Comparison of ENCODE assay signal across 16 cellular contexts in the genomic region with DNA sequence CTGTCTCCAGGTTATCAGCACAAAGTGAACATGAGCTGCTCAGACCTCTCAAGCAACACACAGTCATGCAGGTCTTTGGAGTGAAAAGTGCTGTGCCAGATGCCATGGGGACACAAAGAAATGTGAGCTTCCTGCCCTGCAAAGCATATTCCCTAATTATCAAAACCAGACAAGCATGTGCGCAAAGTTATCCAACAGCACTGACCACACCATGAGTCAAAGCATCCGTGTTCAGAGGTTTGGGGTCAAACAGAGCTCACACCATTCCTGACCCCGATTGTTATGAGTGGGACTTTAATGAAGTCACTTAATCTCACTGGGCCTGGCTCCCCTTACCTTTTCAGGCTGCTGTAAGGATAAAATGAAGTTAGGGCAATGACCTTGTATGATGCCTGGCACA.
DNase-seq lines count a peak whose midpoint lies in the region; ATAC-seq and TF ChIP-seq lines count a peak whose summit lies in the region.
"Had no signal": no experiment of that assay in that cellular context is flagged by ENCODE, and none has a peak within 500 bp of the region (broad histone marks: within the 10 kb centered on the region; RNA-seq: fewer than 3 reads in every experiment).

No MANE protein-coding gene starts in this region.

- H3K9ac ChIP-seq in SK-N-SH: peak overlapping the region; percentile 59; the same call in 1 of the 2 replicates
- H3K9ac ChIP-seq in skeletal muscle satellite cell (ENCODE audit: low read depth, low read length): no peak overlapping the region

- H3K4me1 ChIP-seq in SK-N-SH (ENCODE audit: control insufficient read depth in 1 of 2, insufficient read depth in 2 of 2, low read depth in 1 of 2, low read length in 1 of 2) (peaks cover 33 to 37% of the 10 kb centered on the region in 2 experiments), skeletal muscle satellite cell (ENCODE audit: control insufficient read depth, insufficient read depth, low read length) (peaks cover 44% of the 10 kb centered on the region), left lung (no peaks in the 10 kb centered on the region)

- no peak for TF ChIP-seq RAD21 in SK-N-SH (IDR thresholded peaks at IDR 0.05; ENCODE audit: low read length)

- TF ChIP-seq CTCF in SK-N-SH (IDR thresholded peaks at IDR 0.05): no peak
- no peak for TF ChIP-seq CTCF in left lung (IDR thresholded peaks at IDR 0.05)
- no peak for TF ChIP-seq CTCF in GM10266 (IDR thresholded peaks at IDR 0.05; ENCODE audit: control insufficient read depth, insufficient read depth, low read depth, missing control alignments)

- intact Hi-C loops in left lung (cut with DNase I): no loop called here

- WGBS in SK-N-SH (ENCODE audit: low lambda C conversion rate): 27% methylated on average over 3 of the region's 3 CpGs

- no peaks in the 10 kb centered on the region for H4K20me1 ChIP-seq in SK-N-SH (ENCODE audit: insufficient read depth)

- H3K36me3 ChIP-seq in SK-N-SH (replicated peaks in 1 of 2; ENCODE audit: control insufficient read depth in 1 of 2, insufficient read depth in 2 of 2, low read length in 1 of 2) (peaks cover 0 to 17% of the 10 kb centered on the region in 2 experiments), skeletal muscle satellite cell (ENCODE audit: insufficient read depth, low read length) (no peaks in the 10 kb centered on the region), left lung (no peaks in the 10 kb centered on the region)
- H3K36me3 ChIP-seq: tibial nerve had no signal

- no peak overlapping the region for H2AFZ ChIP-seq in SK-N-SH (ENCODE audit: low read depth)

- ATAC-seq in left lung (no peak), GM18907 (IDR thresholded peaks at IDR 0.05; ENCODE audit: unreplicated experiment) (no peak)
- ATAC-seq: K562 had no signal

- H3K27me3 ChIP-seq in SK-N-SH (ENCODE audit: insufficient read depth) (no peaks in the 10 kb centered on the region), skeletal muscle satellite cell (ENCODE audit: control insufficient read depth, insufficient read depth, low read length) (no peaks in the 10 kb centered on the region), left lung (no peaks in the 10 kb centered on the region)
- H3K27me3 ChIP-seq: tibial nerve had no signal

- H3F3A ChIP-seq in SK-N-SH (replicated peaks; ENCODE audit: insufficient read depth): peaks cover 55% of the 10 kb centered on the region

- POLR2A ChIA-PET in SK-N-SH (lab: Yijun Ruan, JAX): interaction anchor here (0.9 kb wide), 1 partner anchor 13 kb away, joined by 3 read pairs; no protein-coding TSS in a partner anchor

- H3K27ac ChIP-seq in SK-N-SH (ENCODE audit: low read depth in 2 of 2, low read length in 1 of 2): peak overlapping the region; percentile 90 to 97
- H3K27ac ChIP-seq in left lung: no peak overlapping the region

- TF ChIP-seq EP300 in SK-N-SH (IDR thresholded peaks at IDR 0.05; ENCODE audit: borderline replicate concordance in 1 of 2, low read depth in 1 of 2, low read length in 1 of 2): peak; percentile 78 to 89; a peak in 3 of 4 replicates

- H3K9me3 ChIP-seq in SK-N-SH: peaks cover 13% of the 10 kb centered on the region; the same call in 1 of the 2 replicates
- no peaks in the 10 kb centered on the region for H3K9me3 ChIP-seq in skeletal muscle satellite cell (replicated peaks; ENCODE audit: low read length)
- peaks cover 0 to 25% of the 10 kb centered on the region in 2 donors for H3K9me3 ChIP-seq in left lung

- CTCF ChIA-PET in SK-N-SH (lab: Yijun Ruan, JAX): interaction anchor here (1.0 to 1.6 kb wide), 3 partner anchors 64 to 175 kb away, joined by 3 to 4 read pairs (median 4); no protein-coding TSS in a partner anchor

- DNase-seq in GM04503 (ENCODE audit: low read depth): peak; percentile 86
- peak; percentile 41 for DNase-seq in SK-N-SH
- DNase-seq in fibroblast of peridontal ligament (ENCODE audit: extremely low read depth): peak; percentile 75
- no peak for DNase-seq in left lung
- DNase-seq in GM10266 (ENCODE audit: extremely low spot score): no peak
- DNase-seq in effector CD8-positive, alpha-beta T cell (lab: John Stamatoyannopoulos, UW): no peak
- DNase-seq: activated CD4-positive, CD25-positive, alpha-beta regulatory T cell treated with anti-CD3 and anti-CD28 coated beads, Interleukin-2, amount 50 U/mL, for 72 hours; activated naive CD8-positive, alpha-beta T cell treated with anti-CD3 and anti-CD28 coated beads, Interleukin-2, amount 10 ng/mL, durations not matched to agents 7 days and 5 days; activated T-cell treated with anti-CD3 and anti-CD28 coated beads for 4 hours; DND-41; NCI-H1436 treated with DMSO at 0.1 percent for 48 hours; NCI-H510A had no signal

- H3K4me3 ChIP-seq in SK-N-SH (ENCODE audit: low read depth in 2 of 2, low read length in 1 of 2) (no peak overlapping the region), skeletal muscle satellite cell (ENCODE audit: low read length) (no peak overlapping the region), left lung (no peak overlapping the region)
- H3K4me3 ChIP-seq: K562, tibial nerve had no signal

- H3K79me2 ChIP-seq in SK-N-SH (ENCODE audit: insufficient read depth): peaks cover 23% of the 10 kb centered on the region

- H3K4me2 ChIP-seq in SK-N-SH (peak overlapping the region; percentile 61; the same call in 1 of the 2 replicates), skeletal muscle satellite cell (ENCODE audit: low read length) (peak overlapping the region; percentile 71)

- no peaks in the 10 kb centered on the region for H3K9me2 ChIP-seq in SK-N-SH

TF ChIP-seq in SK-N-SH, 30 proteins besides CTCF, POLR2A, EP300 and RAD21 (continues in another document):
- no peak for TF ChIP-seq ZBTB33 (IDR thresholded peaks at IDR 0.05; ENCODE audit: borderline replicate concordance, low read depth)
- no peak for TF ChIP-seq SMC3 (IDR thresholded peaks at IDR 0.05; ENCODE audit: low read depth, low read length)
- TF ChIP-seq IRF3 (IDR thresholded peaks at IDR 0.05; ENCODE audit: low read depth, low read length): no peak
- TF ChIP-seq MXI1 (IDR thresholded peaks at IDR 0.05; ENCODE audit: low read depth, low read length): peak; percentile 71; the same call in 1 of the 2 replicates
- TF ChIP-seq NFIC (IDR thresholded peaks at IDR 0.05; ENCODE audit: borderline replicate concordance): peak; percentile 80
- no peak for TF ChIP-seq RFX5 (IDR thresholded peaks at IDR 0.05; ENCODE audit: low read length)
- TF ChIP-seq GABPA (IDR thresholded peaks at IDR 0.05; ENCODE audit: low read depth): no peak
- TF ChIP-seq RXRA (IDR thresholded peaks at IDR 0.05; ENCODE audit: borderline replicate concordance, low read depth): peak; percentile 99
- no peak for TF ChIP-seq EZH2phosphoT487 (IDR thresholded peaks at IDR 0.05; ENCODE audit: borderline replicate concordance, low read depth)
- no peak for TF ChIP-seq GATA2 (CRISPR knock-in tag; IDR thresholded peaks at IDR 0.05)
- peak; percentile 48; the same call in 1 of the 2 replicates for TF ChIP-seq YY1 (IDR thresholded peaks at IDR 0.05; ENCODE audit: low read depth)
- TF ChIP-seq REST (IDR thresholded peaks at IDR 0.05; ENCODE audit: low read depth, low read length): 0 out of 2 replicates have a peak, but pooled peaks have one; percentile 33

Comparison
In these comparisons a context has a peak if more than half of its experiments do, and no peak if none do; other contexts are left out.
1. DNase-seq: peak in GM04503 (single experiment), SK-N-SH (single experiment) and fibroblast of peridontal ligament (single experiment); none in left lung (0 of 2), GM10266 (single experiment) and effector CD8-positive, alpha-beta T cell (single experiment).
2. H3K27ac ChIP-seq: peak in SK-N-SH (2 of 2); none in left lung (0 of 2).